8 cellular contexts compared by ENCODE assay signal in genomic region chr6:104525677-104526322, GRCh38.
DNase-seq lines count a peak whose midpoint lies in the region; ATAC-seq and TF ChIP-seq lines count a peak whose summit lies in the region.

No MANE protein-coding gene starts in this region.

- H3K4me1 Mint-ChIP-seq in central memory CD8-positive, alpha-beta T cell, result no peaks in the 10 kb centered on the region

- peak; percentile 93 for TF ChIP-seq CTCF in AG04450 (IDR thresholded peaks at IDR 0.05; ENCODE audit: low read depth, low read length)

- H3K9me3 Mint-ChIP-seq in central memory CD8-positive, alpha-beta T cell, result no peaks in the 10 kb centered on the region

- H3K27ac Mint-ChIP-seq in central memory CD8-positive, alpha-beta T cell (ENCODE audit: low read depth), result no peak overlapping the region

- DNase-seq in AG04450 (ENCODE audit: low read depth, low spot score), result peak; percentile 32
- DNase-seq in NCI-H226, result peak; percentile 61
- DNase-seq in activated CD4-positive, CD25-positive, alpha-beta regulatory T cell treated with anti-CD3 and anti-CD28 coated beads, Interleukin-2, amount 50 U/mL, for 16 hours (ENCODE audit: low read depth, low spot score), result peak; percentile 19
- DNase-seq in central memory CD8-positive, alpha-beta T cell (ENCODE audit: low spot score in 2 of 2), result peak; percentile 17 to 42
- peak; percentile 61 to 65 for DNase-seq in stimulated activated CD4-positive, alpha-beta T cell treated with anti-CD3 and anti-CD28 coated beads, Interleukin-2, amount 100 ng/mL, for 24 hours

- ATAC-seq in GM18861 (IDR thresholded peaks at IDR 0.05; ENCODE audit: unreplicated experiment) (peak; percentile 99), HG03095 (IDR thresholded peaks at IDR 0.05; ENCODE audit: unreplicated experiment) (peak; percentile 99)
- ATAC-seq in central memory CD8-positive, alpha-beta T cell (replicated peaks; ENCODE audit: extremely low read depth, poor library complexity, severe bottlenecking), result peak; percentile 77

- POLR2A ChIA-PET in AG04450 (lab: Yijun Ruan, JAX), result no interaction called here

- peaks cover 36% of the 10 kb centered on the region for H3K27me3 Mint-ChIP-seq in central memory CD8-positive, alpha-beta T cell

- H3K27ac ChIP-seq in AG04450 (ENCODE audit: low read depth, low read length), result no peak overlapping the region
- H3K27ac ChIP-seq in layer of hippocampus (ENCODE audit: low read depth, low read length), result peak overlapping the region; percentile 60

- H3K9me3 ChIP-seq in AG04450 (ENCODE audit: control insufficient read depth, insufficient read depth, low read length), result no peaks in the 10 kb centered on the region

- H3K27me3 ChIP-seq in AG04450 (ENCODE audit: control insufficient read depth, insufficient read depth, low read length), result no peaks in the 10 kb centered on the region
- H3K27me3 ChIP-seq in layer of hippocampus (ENCODE audit: control insufficient read depth, insufficient read depth, low read length), result no peaks in the 10 kb centered on the region

- H3K4me3 Mint-ChIP-seq in central memory CD8-positive, alpha-beta T cell, result peak overlapping the region; percentile 40

- CTCF ChIA-PET in AG04450 (lab: Charles Lee), result interaction anchor here (0.5 to 4.7 kb wide), 15 partner anchors 8 to 244 kb away, joined by 3 to 40 read pairs (median 4); no protein-coding TSS in a partner anchor

- peak overlapping the region; percentile 41 for H3K4me3 ChIP-seq in AG04450 (ENCODE audit: low read depth, low read length)

- H3K36me3 Mint-ChIP-seq in central memory CD8-positive, alpha-beta T cell (ENCODE audit: insufficient read depth), result no peaks in the 10 kb centered on the region
